ENCODE assay signal across 8 cellular contexts in genomic region chr5:134594797-134595457, GRCh38. TPM values are rescaled to one million over a fixed set of nuclear protein-coding genes. Genes with fewer than 3 reads are reported as not detected.
DNase-seq lines count a peak whose midpoint lies in the region; ATAC-seq and TF ChIP-seq lines count a peak whose summit lies in the region.

No MANE protein-coding gene starts in this region.

- peak overlapping the region; percentile 14 for H3K27ac Mint-ChIP-seq in activated T-cell treated with anti-CD3 and anti-CD28 coated beads, Interleukin-2, amount 50 U/mL, for 72 hours

- ATAC-seq in GM19324 (IDR thresholded peaks at IDR 0.05; ENCODE audit: low FRiP score, unreplicated experiment) (peak; percentile 77), HG03354 (IDR thresholded peaks at IDR 0.05; ENCODE audit: poor library complexity, severe bottlenecking, unreplicated experiment) (peak; percentile 79), HG03469 (IDR thresholded peaks at IDR 0.05; ENCODE audit: unreplicated experiment) (no peak)
- peak; percentile 54 to 67 for ATAC-seq in activated T-cell treated with anti-CD3 and anti-CD28 coated beads, Interleukin-2, amount 50 U/mL, for 72 hours (replicated peaks in 1 of 2)

- no peaks in the 10 kb centered on the region for H3K36me3 Mint-ChIP-seq in activated T-cell treated with anti-CD3 and anti-CD28 coated beads, Interleukin-2, amount 50 U/mL, for 72 hours (ENCODE audit: insufficient read depth in 2 of 2)

- no peak overlapping the region for H3K4me3 ChIP-seq in GM12864 (ENCODE audit: low read depth, low read length)

- DNase-seq in GM12864 (ENCODE audit: low read depth), result peak; percentile 53
- peak; percentile 29 to 52 for DNase-seq in activated T-cell treated with anti-CD3 and anti-CD28 coated beads, Interleukin-2, amount 50 U/mL, for 72 hours
- DNase-seq in EL, result no peak
- DNase-seq in stimulated activated CD4-positive, alpha-beta T cell treated with anti-CD3 and anti-CD28 coated beads, Interleukin-4, amount 100 ng/mL, for 1 hour, result no peak
- no peak for DNase-seq in occipital lobe (lab: John Stamatoyannopoulos, UW)

- no peak for TF ChIP-seq CTCF in GM12864 (IDR thresholded peaks at IDR 0.05; ENCODE audit: low read depth, low read length, missing control alignments)

- H3K27me3 Mint-ChIP-seq in activated T-cell treated with anti-CD3 and anti-CD28 coated beads, Interleukin-2, amount 50 U/mL, for 72 hours (ENCODE audit: low read depth), result peaks cover 9% of the 10 kb centered on the region

- H3K4me3 Mint-ChIP-seq in activated T-cell treated with anti-CD3 and anti-CD28 coated beads, Interleukin-2, amount 50 U/mL, for 72 hours, result peak overlapping the region; percentile 48 to 53

- H3K9me3 Mint-ChIP-seq in activated T-cell treated with anti-CD3 and anti-CD28 coated beads, Interleukin-2, amount 50 U/mL, for 72 hours, result no peaks in the 10 kb centered on the region

- H3K4me1 Mint-ChIP-seq in activated T-cell treated with anti-CD3 and anti-CD28 coated beads, Interleukin-2, amount 50 U/mL, for 72 hours (ENCODE audit: low read depth), result peaks cover 56% of the 10 kb centered on the region

RNA-seq across cellular contexts. Expression of gene SAR1B, which starts 37.7 kb away (rescaled TPM):
- 10 to 100 TPM; 68.7 to 85.0 TPM for total RNA-seq in activated T-cell treated with anti-CD3 and anti-CD28 coated beads, Interleukin-2, amount 50 U/mL, for 72 hours
- total RNA-seq in occipital lobe, result 34.9 TPM

RNA-seq across cellular contexts. Expression of gene SEC24A, which starts 53.7 kb away (rescaled TPM):
- 10 to 100 TPM; 32.0 to 49.5 TPM for total RNA-seq in activated T-cell treated with anti-CD3 and anti-CD28 coated beads, Interleukin-2, amount 50 U/mL, for 72 hours
- total RNA-seq in occipital lobe, result 22.9 TPM

Comparison
In these comparisons a context has a peak if more than half of its experiments do, and no peak if none do; other contexts are left out.
1. DNase-seq: peak in GM12864 (single experiment) and activated T-cell treated with anti-CD3 and anti-CD28 coated beads, Interleukin-2, amount 50 U/mL, for 72 hours (2 of 2); none in EL (single experiment), stimulated activated CD4-positive, alpha-beta T cell treated with anti-CD3 and anti-CD28 coated beads, Interleukin-4, amount 100 ng/mL, for 1 hour (single experiment) and occipital lobe (single experiment).